20 cellular contexts compared by ENCODE assay signal in the genomic region with DNA sequence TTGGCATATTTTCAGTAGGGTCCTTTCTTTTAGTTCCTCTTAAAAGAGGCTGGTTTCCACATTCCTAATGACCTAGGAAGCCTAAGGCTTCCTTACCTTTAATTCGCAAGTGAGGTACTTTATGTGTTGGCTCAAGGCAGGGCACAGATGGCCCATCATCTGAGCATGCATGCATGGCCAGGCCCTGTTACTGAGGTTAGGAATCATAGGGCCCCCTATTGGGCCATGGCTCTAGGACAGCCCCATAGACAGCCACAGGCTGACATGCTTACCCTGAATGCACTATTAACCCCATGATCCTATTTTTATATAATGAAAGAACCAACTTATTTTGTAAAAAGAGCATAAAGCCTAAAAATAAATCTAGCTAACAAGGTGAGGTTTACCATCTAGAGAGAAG.
"Had no signal": no experiment of that assay in that cellular context is flagged by ENCODE, and none has a peak within 500 bp of the region (broad histone marks: within the 10 kb centered on the region; RNA-seq: fewer than 3 reads in every experiment).

No MANE protein-coding gene starts in this region.

- H3K9me2 ChIP-seq: SK-N-SH had no signal

- H3K36me3 ChIP-seq: Peyer's patch, SJCRH30 had no signal

- H3K9ac ChIP-seq: SK-N-SH had no signal

- H3K36me3 Mint-ChIP-seq: activated naive CD4-positive, alpha-beta T cell treated with anti-CD3 and anti-CD28 coated beads, Interleukin-2, amount 10 ng/mL, durations not matched to agents 7 days and 5 days; activated naive CD8-positive, alpha-beta T cell treated with anti-CD3 and anti-CD28 coated beads for 36 hours had no signal

- H3K27ac Mint-ChIP-seq: activated naive CD4-positive, alpha-beta T cell treated with anti-CD3 and anti-CD28 coated beads, Interleukin-2, amount 10 ng/mL, durations not matched to agents 7 days and 5 days; activated naive CD8-positive, alpha-beta T cell treated with anti-CD3 and anti-CD28 coated beads for 36 hours had no signal

- H3K4me1 Mint-ChIP-seq: activated naive CD4-positive, alpha-beta T cell treated with anti-CD3 and anti-CD28 coated beads, Interleukin-2, amount 10 ng/mL, durations not matched to agents 7 days and 5 days; activated naive CD8-positive, alpha-beta T cell treated with anti-CD3 and anti-CD28 coated beads for 36 hours had no signal

- H3K27ac ChIP-seq: Peyer's patch, RWPE1, SJCRH30 had no signal

- H3K27me3 Mint-ChIP-seq: activated naive CD4-positive, alpha-beta T cell treated with anti-CD3 and anti-CD28 coated beads, Interleukin-2, amount 10 ng/mL, durations not matched to agents 7 days and 5 days; activated naive CD8-positive, alpha-beta T cell treated with anti-CD3 and anti-CD28 coated beads for 36 hours had no signal

- DNase-seq: activated CD4-positive, alpha-beta T cell treated with anti-CD3 and anti-CD28 coated beads for 48 hours; activated CD4-positive, alpha-beta T cell treated with anti-CD3 and anti-CD28 coated beads, Interleukin-2, amount 50 U/mL, for 4 hours; activated CD4-positive, CD25-positive, alpha-beta regulatory T cell treated with anti-CD3 and anti-CD28 coated beads, Interleukin-2, amount 50 U/mL, for 72 hours; activated CD8-positive, alpha-beta memory T cell treated with anti-CD3 and anti-CD28 coated beads for 24 hours; activated gamma-delta T cell; activated naive CD4-positive, alpha-beta T cell treated with anti-CD3 and anti-CD28 coated beads, Interleukin-2, amount 10 ng/mL, durations not matched to agents 7 days and 5 days; activated naive CD8-positive, alpha-beta T cell treated with anti-CD3 and anti-CD28 coated beads for 36 hours; activated T-cell treated with anti-CD3 and anti-CD28 coated beads, Interleukin-2, amount 50 U/mL, for 4 hours; KG1; NCI-H1092; NCI-H1417; NCI-H2029 treated with DMSO at 0.1 percent for 48 hours; NCI-H345; NCI-H510A treated with DMSO at 0.1 percent for 48 hours; Peyer's patch; Right ventricle myocardium superior; SJCRH30; SK-N-SH; T-helper 1 cell had no signal

- H3K4me1 ChIP-seq: Peyer's patch, SJCRH30 had no signal

- H3K27me3 ChIP-seq: Peyer's patch, SJCRH30 had no signal

- H3K4me3 ChIP-seq: Peyer's patch, SJCRH30 had no signal

- ATAC-seq: activated T-cell treated with anti-CD3 and anti-CD28 coated beads, Interleukin-2, amount 50 U/mL, for 4 hours had no signal

- H3K4me2 ChIP-seq: SK-N-SH had no signal

- H3K9me3 ChIP-seq: Peyer's patch, SJCRH30, SK-N-SH had no signal

- H3K4me3 Mint-ChIP-seq: activated naive CD4-positive, alpha-beta T cell treated with anti-CD3 and anti-CD28 coated beads, Interleukin-2, amount 10 ng/mL, durations not matched to agents 7 days and 5 days; activated naive CD8-positive, alpha-beta T cell treated with anti-CD3 and anti-CD28 coated beads for 36 hours; activated T-cell treated with anti-CD3 and anti-CD28 coated beads, Interleukin-2, amount 50 U/mL, for 4 hours had no signal
